Comparison of ENCODE assay signal across 17 cellular contexts in the genomic region with DNA sequence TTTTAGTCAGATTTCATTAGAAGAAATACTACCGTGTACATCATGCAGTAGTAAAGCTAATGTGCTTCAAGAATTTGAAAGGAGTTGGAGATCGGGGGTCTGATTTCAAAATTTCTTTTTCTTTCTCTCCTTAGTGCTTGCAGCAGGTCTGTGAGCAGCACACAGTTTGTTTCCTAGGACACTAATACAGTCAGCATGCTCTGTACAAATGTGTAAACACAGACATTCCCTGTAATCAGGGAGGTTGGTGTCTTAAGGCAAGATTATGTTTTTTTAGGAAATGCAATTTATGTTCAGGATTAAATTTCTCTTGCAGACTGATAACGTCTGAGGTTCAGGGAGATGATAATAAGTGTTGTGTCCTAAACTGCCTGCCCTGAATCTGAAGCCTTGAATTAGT.
"Had no signal": no experiment of that assay in that cellular context is flagged by ENCODE, and none has a peak within 500 bp of the region (broad histone marks: within the 10 kb centered on the region; RNA-seq: fewer than 3 reads in every experiment).

No MANE protein-coding gene starts in this region.

- H3K4me2 ChIP-seq: KMS-11 had no signal

- H3K27ac ChIP-seq: brain microvascular endothelial cell, cardiac muscle cell, KMS-11 had no signal

- H3K27me3 ChIP-seq: brain microvascular endothelial cell, cardiac muscle cell had no signal

- H3K36me3 ChIP-seq: brain microvascular endothelial cell, cardiac muscle cell had no signal

- H3K9ac ChIP-seq: KMS-11 had no signal

- ATAC-seq: activated CD4-positive, CD25-positive, alpha-beta regulatory T cell treated with anti-CD3 and anti-CD28 coated beads, Interleukin-2, amount 50 U/mL, for 24 hours; activated CD8-positive, alpha-beta T cell treated with anti-CD3 and anti-CD28 coated beads for 36 hours had no signal

- H3K4me3 ChIP-seq: cardiac muscle cell had no signal

- DNase-seq: activated CD4-positive, alpha-beta T cell treated with anti-CD3 and anti-CD28 coated beads for 4 hours; activated CD8-positive, alpha-beta memory T cell treated with anti-CD3 and anti-CD28 coated beads, Interleukin-2, amount 50 U/mL, for 4 hours; activated CD8-positive, alpha-beta T cell treated with anti-CD3 and anti-CD28 coated beads for 36 hours; activated effector memory CD4-positive, alpha-beta T cell treated with Interleukin-2 at 50 U/mL for 16 hours; activated naive CD4-positive, alpha-beta T cell; brain microvascular endothelial cell; NCI-H1092; NCI-H1694; NCI-H2029; NCI-H446 treated with DMSO at 0.1 percent for 48 hours; NCI-H524 treated with DMSO at 0.1 percent for 48 hours; NCI-H748 treated with DMSO at 0.1 percent for 48 hours; SHP77 treated with DMSO at 0.1 percent for 48 hours; SW 1271 had no signal
